ENCODE assay signal across 10 cellular contexts in genomic region chr5:156892223-156892622, GRCh38. TPM values are rescaled to one million over a fixed set of nuclear protein-coding genes. Genes with fewer than 3 reads are reported as not detected.
DNase-seq lines count a peak whose midpoint lies in the region; ATAC-seq and TF ChIP-seq lines count a peak whose summit lies in the region.
"Had no signal": no experiment of that assay in that cellular context is flagged by ENCODE, and none has a peak within 500 bp of the region (broad histone marks: within the 10 kb centered on the region; RNA-seq: fewer than 3 reads in every experiment).

No MANE protein-coding gene starts in this region.

- no peak overlapping the region for H3K4ac ChIP-seq in neuronal stem cell (ENCODE audit: low read length)

- no peak overlapping the region for H4K8ac ChIP-seq in neuronal stem cell (ENCODE audit: low read depth, low read length)

- TF ChIP-seq CTCF in MM.1S (IDR thresholded peaks at IDR 0.05; ENCODE audit: low read length) (peak; percentile 25), glutamatergic neuron (IDR thresholded peaks at IDR 0.05; ENCODE audit: partially characterized antibody, unreplicated experiment) (no peak)

- no peak overlapping the region for H2AK5ac ChIP-seq in neuronal stem cell (ENCODE audit: low read depth, low read length)

- H2AFZ ChIP-seq in MM.1S (ENCODE audit: low read length) (no peak overlapping the region), neuronal stem cell (ENCODE audit: low read length) (no peak overlapping the region)

- H4K91ac ChIP-seq in neuronal stem cell (ENCODE audit: low read depth, low read length, poor library complexity) = no peak overlapping the region

- H3K36me3 ChIP-seq in MM.1S (replicated peaks; ENCODE audit: insufficient read depth, low read length) (no peaks in the 10 kb centered on the region), neuronal stem cell (replicated peaks in 1 of 2; ENCODE audit: control insufficient read depth in 2 of 2, insufficient read depth in 2 of 2, low read length in 2 of 2) (no peaks in the 10 kb centered on the region)

- no peaks in the 10 kb centered on the region for H3K27me3 Mint-ChIP-seq in activated naive CD4-positive, alpha-beta T cell treated with anti-CD3 and anti-CD28 coated beads, Interleukin-2, amount 50 U/mL, for 24 hours
- H3K27me3 Mint-ChIP-seq in activated naive CD8-positive, alpha-beta T cell treated with anti-CD3 and anti-CD28 coated beads, Interleukin-2, amount 10 ng/mL, durations not matched to agents 7 days and 5 days = no peaks in the 10 kb centered on the region
- peaks cover 2% of the 10 kb centered on the region for H3K27me3 Mint-ChIP-seq in glutamatergic neuron (ENCODE audit: unreplicated experiment)

- no peak overlapping the region for H3K14ac ChIP-seq in neuronal stem cell (ENCODE audit: low read length)

- H3K4me1 Mint-ChIP-seq in activated naive CD4-positive, alpha-beta T cell treated with anti-CD3 and anti-CD28 coated beads, Interleukin-2, amount 50 U/mL, for 24 hours = peaks cover 33% of the 10 kb centered on the region
- peaks cover 31% of the 10 kb centered on the region for H3K4me1 Mint-ChIP-seq in activated naive CD8-positive, alpha-beta T cell treated with anti-CD3 and anti-CD28 coated beads, Interleukin-2, amount 10 ng/mL, durations not matched to agents 7 days and 5 days
- no peaks in the 10 kb centered on the region for H3K4me1 Mint-ChIP-seq in glutamatergic neuron (ENCODE audit: low read depth, unreplicated experiment)

- no peak overlapping the region for H3K4me3 Mint-ChIP-seq in activated naive CD4-positive, alpha-beta T cell treated with anti-CD3 and anti-CD28 coated beads, Interleukin-2, amount 50 U/mL, for 24 hours
- H3K4me3 Mint-ChIP-seq in activated naive CD8-positive, alpha-beta T cell treated with anti-CD3 and anti-CD28 coated beads, Interleukin-2, amount 10 ng/mL, durations not matched to agents 7 days and 5 days = peak overlapping the region; percentile 1
- H3K4me3 Mint-ChIP-seq in glutamatergic neuron (ENCODE audit: unreplicated experiment) = no peak overlapping the region

- H2BK12ac ChIP-seq in neuronal stem cell (ENCODE audit: low read length) = no peak overlapping the region

- no peaks in the 10 kb centered on the region; the same call in none of the 2 replicates for H3F3A ChIP-seq in MM.1S (ENCODE audit: insufficient read depth, low read length)

- H3K79me1 ChIP-seq in neuronal stem cell (ENCODE audit: low read depth, low read length) = no peaks in the 10 kb centered on the region

- POLR2A ChIA-PET in activated naive CD8-positive, alpha-beta T cell treated with anti-CD3 and anti-CD28 coated beads, Interleukin-2, amount 10 ng/mL, durations not matched to agents 7 days and 5 days (lab: Charles Lee) = interaction anchor here (1.0 to 2.3 kb wide), 6 partner anchors 22 to 250 kb away, joined by 3 to 10 read pairs (median 4); no protein-coding TSS in a partner anchor

- H3K36me3 Mint-ChIP-seq in activated naive CD4-positive, alpha-beta T cell treated with anti-CD3 and anti-CD28 coated beads, Interleukin-2, amount 50 U/mL, for 24 hours = no peaks in the 10 kb centered on the region
- H3K36me3 Mint-ChIP-seq in activated naive CD8-positive, alpha-beta T cell treated with anti-CD3 and anti-CD28 coated beads, Interleukin-2, amount 10 ng/mL, durations not matched to agents 7 days and 5 days = peaks cover 13% of the 10 kb centered on the region
- H3K36me3 Mint-ChIP-seq in glutamatergic neuron (ENCODE audit: unreplicated experiment) = no peaks in the 10 kb centered on the region

- ATAC-seq in activated naive CD8-positive, alpha-beta T cell treated with anti-CD3 and anti-CD28 coated beads, Interleukin-2, amount 10 ng/mL, durations not matched to agents 7 days and 5 days (ENCODE audit: low read depth) = peak; percentile 67
- no peak for ATAC-seq in GM18498 (IDR thresholded peaks at IDR 0.05; ENCODE audit: unreplicated experiment)
- ATAC-seq: right cardiac atrium had no signal

- no peaks in the 10 kb centered on the region for H3K9me2 ChIP-seq in MM.1S (replicated peaks; ENCODE audit: insufficient read depth, low read length)

- H3K79me2 ChIP-seq in MM.1S (ENCODE audit: low read length) = no peaks in the 10 kb centered on the region

- peak overlapping the region; percentile 20 for H3K27ac Mint-ChIP-seq in activated naive CD4-positive, alpha-beta T cell treated with anti-CD3 and anti-CD28 coated beads, Interleukin-2, amount 50 U/mL, for 24 hours
- H3K27ac Mint-ChIP-seq in activated naive CD8-positive, alpha-beta T cell treated with anti-CD3 and anti-CD28 coated beads, Interleukin-2, amount 10 ng/mL, durations not matched to agents 7 days and 5 days = peak overlapping the region; percentile 87
- H3K27ac Mint-ChIP-seq in glutamatergic neuron (ENCODE audit: unreplicated experiment) = no peak overlapping the region

- H3K27me3 ChIP-seq in MM.1S (replicated peaks; ENCODE audit: insufficient read depth, low read length) (no peaks in the 10 kb centered on the region), neuronal stem cell (ENCODE audit: control insufficient read depth in 3 of 3, insufficient read depth in 3 of 3, low read depth in 1 of 3, low read length in 3 of 3) (no peaks in the 10 kb centered on the region)

- H2BK5ac ChIP-seq in neuronal stem cell (ENCODE audit: low read length) = no peak overlapping the region

- DNase-seq in activated naive CD4-positive, alpha-beta T cell (lab: John Stamatoyannopoulos, UW) = no peak
- no peak for DNase-seq in MM.1S
- no peak for DNase-seq in activated naive CD8-positive, alpha-beta T cell treated with anti-CD3 and anti-CD28 coated beads, Interleukin-2, amount 10 ng/mL, durations not matched to agents 7 days and 5 days
- DNase-seq in neuronal stem cell (ENCODE audit: low spot score) = no peak
- DNase-seq in glutamatergic neuron = no peak
- DNase-seq: right cardiac atrium, substantia nigra had no signal

- no peaks in the 10 kb centered on the region for H3K9me3 ChIP-seq in MM.1S (replicated peaks; ENCODE audit: insufficient read depth, low read length)
- no peaks in the 10 kb centered on the region for H3K9me3 ChIP-seq in neuronal stem cell (replicated peaks in 1 of 2; ENCODE audit: control insufficient read depth in 2 of 2, insufficient read depth in 1 of 2, low read depth in 1 of 2, low read length in 2 of 2)

- WGBS in neuronal stem cell (ENCODE audit: extremely low coverage in 2 of 2, insufficient read length in 2 of 2, insufficient replicate concordance in 1 of 2), 2 donors = no CpG with 5 or more reads among the region's 1 CpG

- H3K9ac ChIP-seq in MM.1S (ENCODE audit: low read length) (no peak overlapping the region), neuronal stem cell (ENCODE audit: low read depth, low read length, poor library complexity) (no peak overlapping the region)

- no peaks in the 10 kb centered on the region for H3K9me3 Mint-ChIP-seq in activated naive CD4-positive, alpha-beta T cell treated with anti-CD3 and anti-CD28 coated beads, Interleukin-2, amount 50 U/mL, for 24 hours
- H3K9me3 Mint-ChIP-seq in activated naive CD8-positive, alpha-beta T cell treated with anti-CD3 and anti-CD28 coated beads, Interleukin-2, amount 10 ng/mL, durations not matched to agents 7 days and 5 days = peaks cover 5% of the 10 kb centered on the region
- no peaks in the 10 kb centered on the region for H3K9me3 Mint-ChIP-seq in glutamatergic neuron (ENCODE audit: unreplicated experiment)

- H2BK120ac ChIP-seq in neuronal stem cell (ENCODE audit: low read depth, low read length) = no peak overlapping the region

- H3K4me2 ChIP-seq in MM.1S (ENCODE audit: low read depth, low read length) (no peak overlapping the region), neuronal stem cell (ENCODE audit: insufficient read depth, low read length, poor library complexity, severe bottlenecking) (no peak overlapping the region)

- H3K18ac ChIP-seq in neuronal stem cell (ENCODE audit: low read length) = no peak overlapping the region

- H3K4me1 ChIP-seq in MM.1S (ENCODE audit: low read length) = peaks cover 43% of the 10 kb centered on the region
- H3K4me1 ChIP-seq in neuronal stem cell (ENCODE audit: control insufficient read depth in 2 of 2, insufficient read depth in 1 of 2, low read depth in 1 of 2, low read length in 2 of 2) = no peaks in the 10 kb centered on the region

- no peak overlapping the region for H2BK15ac ChIP-seq in neuronal stem cell (ENCODE audit: low read length)

- H3K4me3 ChIP-seq in MM.1S (ENCODE audit: low read length) (no peak overlapping the region), neuronal stem cell (ENCODE audit: low read length in 2 of 2) (no peak overlapping the region)

- no peaks in the 10 kb centered on the region for H4K20me1 ChIP-seq in MM.1S (ENCODE audit: insufficient read depth, low read length)

- no peak overlapping the region for H3K27ac ChIP-seq in MM.1S (ENCODE audit: low read length)
- H3K27ac ChIP-seq in neuronal stem cell (replicated peaks; ENCODE audit: low read length) = no peak overlapping the region

- H3K23ac ChIP-seq in neuronal stem cell (ENCODE audit: low read depth, low read length, poor library complexity) = no peak overlapping the region

RNA-seq across cellular contexts. Expression of gene PPP1R2B, which starts 42.1 kb away (rescaled TPM):
- not detected for total RNA-seq in activated naive CD8-positive, alpha-beta T cell treated with anti-CD3 and anti-CD28 coated beads, Interleukin-2, amount 10 ng/mL, durations not matched to agents 7 days and 5 days
- polyA plus RNA-seq in neuronal stem cell (2013, experiment 1 of 2) = not detected
- polyA plus RNA-seq in neuronal stem cell (2013, experiment 2 of 2) = not detected
- total RNA-seq in glutamatergic neuron (ENCODE audit: unreplicated experiment) = not detected
- total RNA-seq: HT-29, right cardiac atrium had no signal
- polyA plus RNA-seq: right cardiac atrium had no signal
